33 cellular contexts compared by ENCODE assay signal in the genomic region with DNA sequence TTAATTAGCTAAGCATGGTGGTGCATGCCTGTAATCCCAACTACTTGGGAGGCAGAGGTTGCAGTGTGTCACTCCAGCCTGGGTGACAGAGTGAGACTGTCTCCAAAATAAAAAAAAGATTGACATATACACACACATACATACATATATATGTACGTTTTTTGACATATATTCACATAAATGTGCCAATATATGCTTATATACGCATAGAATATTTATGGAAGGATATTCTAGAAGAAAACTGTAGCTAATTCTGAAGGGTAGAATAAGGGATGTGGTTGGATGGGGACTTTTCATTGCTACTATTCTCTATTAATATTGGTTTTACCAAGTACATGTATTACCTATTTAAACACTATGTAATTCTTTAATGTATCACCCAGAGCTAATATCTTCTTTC. TPM values are rescaled to one million over a fixed set of nuclear protein-coding genes. Genes with fewer than 3 reads are reported as not detected.
A peak's percentile ranks its signal among the peaks of the same experiment; 100 is the strongest.
DNase-seq lines count a peak whose midpoint lies in the region; ATAC-seq, FAIRE-seq and TF ChIP-seq lines count a peak whose summit lies in the region.
"Had no signal": no experiment of that assay in that cellular context is flagged by ENCODE, and none has a peak within 500 bp of the region (broad histone marks: within the 10 kb centered on the region; RNA-seq: fewer than 3 reads in every experiment).

No MANE protein-coding gene starts in this region.

- CTCF ChIA-PET in K562 (lab: Yijun Ruan, JAX; ENCODE audit: low intra/inter-chr PET ratio), result no interaction called here

- H3K4me3 ChIP-seq in K562 (no peak overlapping the region), Peyer's patch (no peak overlapping the region)
- H3K4me3 ChIP-seq: A549; BLaER1; BLaER1 treated with 17β-estradiol and CSF1 and Interleukin-3, amounts not matched to agents 10 nM and 100 nM had no signal

- H3K9me1 ChIP-seq in K562 (ENCODE audit: control insufficient read depth, insufficient read depth, low read length), result no peaks in the 10 kb centered on the region

- no peaks in the 10 kb centered on the region for H3K36me3 Mint-ChIP-seq in T-helper 17 cell (ENCODE audit: low read depth)
- H3K36me3 Mint-ChIP-seq: CD4-positive, CD25-positive, alpha-beta regulatory T cell had no signal

- DNase-seq in T-helper 17 cell (no peak), K562 (ENCODE audit: extremely low read depth in 1 of 4, low spot score in 3 of 4) (no peak), GM13976 (ENCODE audit: low spot score) (no peak), Peyer's patch (no peak)
- DNase-seq: 8988T; ACHN; AML-193; BE2C; C1 segment of cervical spinal cord; Caco-2; Calu3; CD4-positive, alpha-beta memory T cell; CD4-positive, alpha-beta T cell; CD4-positive, CD25-positive, alpha-beta regulatory T cell; CD8-positive, alpha-beta memory T cell; CD8-positive, alpha-beta T cell; COR-L47; DMS 273 treated with DMSO at 0.1 percent for 48 hours; DMS153; DMS53; DMS79; DMS79 treated with DMSO at 0.1 percent for 48 hours; DND-41; EL had no signal

- in situ Hi-C loops in K562 (cut with MboI) (no loop called here), GM13976 (cut with MboI; ENCODE audit: low sequenced_read_pairs, unreplicated experiment) (loop anchor here (25.0 kb wide), 2 partner anchors 280 to 530 kb away; no protein-coding TSS in a partner anchor)

- POLR2A ChIA-PET in K562 (lab: Yijun Ruan, JAX), result interaction anchor here (0.7 to 1.0 kb wide), 2 partner anchors 14 to 16 kb away, joined by 3 read pairs; no protein-coding TSS in a partner anchor

- ATAC-seq in T-helper 17 cell (no peak), K562 (no peak)
- ATAC-seq: A549; CD8-positive, alpha-beta T cell had no signal

- no peak overlapping the region for H2AFZ ChIP-seq in K562 (ENCODE audit: low read depth, low read length)

- intact Hi-C loops in K562 (cut with micrococcal nuclease), result no loop called here

- no peaks in the 10 kb centered on the region for H4K20me1 ChIP-seq in K562 (replicated peaks; ENCODE audit: control insufficient read depth, insufficient read depth, low read length)
- H4K20me1 ChIP-seq: BLaER1; BLaER1 treated with 17β-estradiol and CSF1 and Interleukin-3, amounts not matched to agents 10 nM and 100 nM had no signal

- no peak for TF ChIP-seq EP300 in K562 (IDR thresholded peaks at IDR 0.05; ENCODE audit: low read length)

- no peaks in the 10 kb centered on the region for H3K27me3 Mint-ChIP-seq in T-helper 17 cell
- H3K27me3 Mint-ChIP-seq: B cell; CD4-positive, alpha-beta memory T cell; CD4-positive, alpha-beta T cell; CD4-positive, CD25-positive, alpha-beta regulatory T cell; CD8-positive, alpha-beta memory T cell had no signal

- peak overlapping the region; percentile 39 for H3K27ac Mint-ChIP-seq in T-helper 17 cell
- H3K27ac Mint-ChIP-seq: B cell; CD4-positive, alpha-beta memory T cell; CD4-positive, alpha-beta T cell; CD4-positive, CD25-positive, alpha-beta regulatory T cell; CD8-positive, alpha-beta T cell had no signal

- H3K9me3 ChIP-seq in T-helper 17 cell (ENCODE audit: control insufficient read depth, low read length, poor library complexity, severe bottlenecking) (no peaks in the 10 kb centered on the region), K562 (replicated peaks; ENCODE audit: control insufficient read depth, insufficient read depth, low read depth, low read length) (no peaks in the 10 kb centered on the region), Peyer's patch (no peaks in the 10 kb centered on the region)
- H3K9me3 ChIP-seq: A549; BE2C; BLaER1; BLaER1 treated with 17β-estradiol and CSF1 and Interleukin-3, amounts not matched to agents 10 nM and 100 nM; Caco-2 had no signal

- WGBS in K562 (ENCODE audit: insufficient coverage, low coverage, missing lambda C conversion rate), result 88% methylated on average over 2 of the region's 2 CpGs

- no peak overlapping the region for H3K4me3 Mint-ChIP-seq in T-helper 17 cell
- H3K4me3 Mint-ChIP-seq: B cell; CD14-positive monocyte; CD4-positive, alpha-beta memory T cell; CD4-positive, alpha-beta T cell; CD8-positive, alpha-beta memory T cell; CD8-positive, alpha-beta T cell had no signal

- H3K36me3 ChIP-seq in K562 (ENCODE audit: control insufficient read depth, insufficient read depth, low read length) (peaks cover 36% of the 10 kb centered on the region; the same call in 2 of the 3 replicates), Peyer's patch (no peaks in the 10 kb centered on the region)

- no peak overlapping the region for H3K9ac ChIP-seq in K562 (ENCODE audit: insufficient read depth in 1 of 2, low read depth in 2 of 2, low read length in 2 of 2)
- H3K9ac ChIP-seq: BLaER1; BLaER1 treated with 17β-estradiol and CSF1 and Interleukin-3, amounts not matched to agents 10 nM and 100 nM had no signal

- H3K4me1 Mint-ChIP-seq in T-helper 17 cell, result no peaks in the 10 kb centered on the region
- H3K4me1 Mint-ChIP-seq: B cell; CD14-positive monocyte; CD4-positive, alpha-beta memory T cell; CD8-positive, alpha-beta memory T cell had no signal

- no peak for FAIRE-seq in K562 (lab: Jason Lieb, UNC)
- FAIRE-seq: A204.1, A549, D721Med had no signal

- TF ChIP-seq CTCF in K562 (IDR thresholded peaks at IDR 0.05 in 2 of 3, conservative IDR thresholded peaks at IDR 0.05 in 1 of 3; ENCODE audit: insufficient read depth in 2 of 3, low read depth in 1 of 3, low read length in 3 of 3) (no peak), GM13976 (IDR thresholded peaks at IDR 0.05; ENCODE audit: borderline replicate concordance, control extremely low read depth, extremely low read depth, insufficient read depth, missing control alignments) (no peak), Peyer's patch (IDR thresholded peaks at IDR 0.05) (no peak)

- H3K4me1 ChIP-seq in K562 (replicated peaks in 1 of 2; ENCODE audit: control insufficient read depth in 2 of 2, insufficient read depth in 2 of 2, low read length in 2 of 2) (no peaks in the 10 kb centered on the region), Peyer's patch (no peaks in the 10 kb centered on the region)
- H3K4me1 ChIP-seq: A549, BE2C, BLaER1, Caco-2 had no signal

- no peaks in the 10 kb centered on the region for H3K27me3 ChIP-seq in K562 (ENCODE audit: control insufficient read depth in 2 of 2, insufficient read depth in 2 of 2, low read length in 2 of 2)
- no peaks in the 10 kb centered on the region for H3K27me3 ChIP-seq in Peyer's patch
- H3K27me3 ChIP-seq: BE2C; BLaER1; BLaER1 treated with 17β-estradiol and CSF1 and Interleukin-3, amounts not matched to agents 10 nM and 100 nM had no signal

- H3K4me2 ChIP-seq in K562 (ENCODE audit: insufficient read depth, low read length), result no peak overlapping the region
- H3K4me2 ChIP-seq: A549; BLaER1; BLaER1 treated with 17β-estradiol and CSF1 and Interleukin-3, amounts not matched to agents 10 nM and 100 nM had no signal

- H3K79me2 ChIP-seq in K562 (ENCODE audit: control insufficient read depth, insufficient read depth, low read length), result no peaks in the 10 kb centered on the region

- BruUV-seq in K562 (replicated peaks; lab: Mats Ljungman, UMichigan), result no TSS peak

- TF ChIP-seq RAD21 in K562 (CRISPR knock-in tag; conservative IDR thresholded peaks at IDR 0.05 in 1 of 2, IDR thresholded peaks at IDR 0.05 in 1 of 2), result no peak

- no peak overlapping the region for H3K27ac ChIP-seq in K562 (ENCODE audit: extremely low read depth, low read depth, low read length)
- H3K27ac ChIP-seq in Peyer's patch, result no peak overlapping the region
- H3K27ac ChIP-seq: 22Rv1; A549; BLaER1; BLaER1 treated with 17β-estradiol and CSF1 and Interleukin-3, amounts not matched to agents 10 nM and 100 nM; C4-2B had no signal

- no peak for TF ChIP-seq POLR2A in K562 (conservative IDR thresholded peaks at IDR 0.05)
- TF ChIP-seq POLR2A in Peyer's patch (IDR thresholded peaks at IDR 0.05), result no peak

RNA-seq across cellular contexts. Expression of a gene that starts 19.7 kb away (rescaled TPM):
- total RNA-seq in T-helper 17 cell (1 to 10 TPM; 5.1 to 6.5 TPM), K562 (2014; rRNA removed) (13.3 and 13.5 TPM in 2 replicates), K562 (2014; rRNA removed; fragmentation: Illumina TruSeq; extraction: Trizol) (35.2 and 41.3 TPM in 2 replicates), K562 (2015; rRNA removed; fragmentation: Illumina TruSeq; extraction: Trizol) (23.6 and 27.2 TPM in 2 replicates), K562 (2021) (22.0 and 22.7 TPM in 2 replicates), Peyer's patch (10 to 100 TPM in 1 of 4 donors, 1 to 10 TPM in 3; 3.6 to 28.9 (median 6.1) TPM)
- 18.3 and 122 TPM in 2 replicates for total RNA-seq in K562 (2011; cell fraction: chromatin; rRNA removed; ENCODE audit: low replicate concordance)
- 9.8 and 16.1 TPM in 2 replicates for total RNA-seq in K562 (2011; cell fraction: nucleolus; rRNA removed)
- 29.2 and 32.8 TPM in 2 replicates for total RNA-seq in K562 (2011; cell fraction: nucleoplasm; rRNA removed)
- polyA plus RNA-seq in K562 (2011; rRNA removed) (31.2 and 32.4 TPM in 2 replicates), K562 (2014; fragmentation: Illumina TruSeq; extraction: Trizol) (15.2 and 19.9 TPM in 2 replicates), K562 (2014; fragmentation: Nextera tagmentation; extraction: Ambion mirVana) (10 to 100 TPM in 1 of 2 experiments, 1 to 10 TPM in 1; 8.8 to 12.2 TPM), K562 (2014; rRNA removed) (19.1 and 24.9 TPM in 2 replicates)
- 2.8 and 7.4 TPM in 2 replicates for polyA plus RNA-seq in K562 (2011; cell fraction: cytosol; rRNA removed)
- polyA plus RNA-seq in K562 (2011; cell fraction: nucleus; rRNA removed), result 36.2 and 59.0 TPM in 2 replicates
- polyA plus RNA-seq in K562 (2012), result 9.6 and 10.3 TPM in 2 replicates
- 32.6 and 46.7 TPM in 2 replicates for polyA minus RNA-seq in K562 (2011; rRNA and poly(A)+ RNA removed)
- polyA minus RNA-seq in K562 (2011; cell fraction: cytosol; rRNA and poly(A)+ RNA removed), result 9.1 and 10.7 TPM in 2 replicates
- polyA minus RNA-seq in K562 (2011; cell fraction: nucleus; rRNA and poly(A)+ RNA removed), result 29.9 and 72.0 TPM in 2 replicates

RNA-seq across cellular contexts. Expression of a gene that starts 20.0 kb away (rescaled TPM):
- total RNA-seq in T-helper 17 cell, result 10 to 100 TPM; 32.9 to 51.7 TPM
- total RNA-seq in K562 (2011; cell fraction: chromatin; rRNA removed; ENCODE audit: low replicate concordance), result 10.7 and 56.0 TPM in 2 replicates
- 4.3 and 6.8 TPM in 2 replicates for total RNA-seq in K562 (2011; cell fraction: nucleolus; rRNA removed)
- total RNA-seq in K562 (2011; cell fraction: nucleoplasm; rRNA removed), result 17.9 and 28.6 TPM in 2 replicates
- 52.7 and 55.8 TPM in 2 replicates for total RNA-seq in K562 (2014; rRNA removed)
- total RNA-seq in K562 (2014; rRNA removed; fragmentation: Illumina TruSeq; extraction: Trizol), result 64.9 and 81.8 TPM in 2 replicates
- 66.6 and 73.0 TPM in 2 replicates for total RNA-seq in K562 (2015; rRNA removed; fragmentation: Illumina TruSeq; extraction: Trizol)
- 30.1 and 32.4 TPM in 2 replicates for total RNA-seq in K562 (2021)
- 23.7 and 30.5 TPM in 2 replicates for polyA plus RNA-seq in K562 (2011; rRNA removed)
- polyA plus RNA-seq in K562 (2011; cell fraction: cytosol; rRNA removed), result 1.2 and 4.7 TPM in 2 replicates
- 6.2 and 12.8 TPM in 2 replicates for polyA plus RNA-seq in K562 (2011; cell fraction: nucleus; rRNA removed)
- 33.5 and 34.6 TPM in 2 replicates for polyA plus RNA-seq in K562 (2012)
- polyA plus RNA-seq in K562 (2014; fragmentation: Illumina TruSeq; extraction: Trizol), result 61.9 and 76.9 TPM in 2 replicates
- 10 to 100 TPM; 55.5 to 56.0 TPM for polyA plus RNA-seq in K562 (2014; fragmentation: Nextera tagmentation; extraction: Ambion mirVana)
- polyA plus RNA-seq in K562 (2014; rRNA removed), result 42.8 and 64.4 TPM in 2 replicates
- 16.7 and 20.6 TPM in 2 replicates for polyA minus RNA-seq in K562 (2011; rRNA and poly(A)+ RNA removed)
- 10.3 and 14.1 TPM in 2 replicates for polyA minus RNA-seq in K562 (2011; cell fraction: cytosol; rRNA and poly(A)+ RNA removed)
- 10.5 and 17.3 TPM in 2 replicates for polyA minus RNA-seq in K562 (2011; cell fraction: nucleus; rRNA and poly(A)+ RNA removed)
- total RNA-seq in Peyer's patch, result 10 to 100 TPM; 28.4 to 59.4 (median 31.2) TPM
